In genomic region chr12:120979862-120980696, GRCh38 we compare ENCODE assay signal across 1 cellular context.
A peak's percentile ranks its signal among the peaks of the same experiment; 100 is the strongest.
TF ChIP-seq lines count a peak whose summit lies in the region.

No MANE protein-coding gene starts in this region.

TF ChIP-seq in HepG2, 621 proteins besides CTCF, POLR2A, EP300 and RAD21 (continued from another document and continues in another):
- TF ChIP-seq ZNF776 (CRISPR knock-in tag; IDR thresholded peaks at IDR 0.05) (no peak), ZNF484 (CRISPR knock-in tag; IDR thresholded peaks at IDR 0.05; ENCODE audit: borderline replicate concordance, low read depth) (no peak), ZNF296 (CRISPR knock-in tag; conservative IDR thresholded peaks at IDR 0.05) (no peak; the same call in 1 of the 2 replicates), ZNF530 (CRISPR knock-in tag; IDR thresholded peaks at IDR 0.05; ENCODE audit: low read depth) (no peak), MBNL3 (CRISPR knock-in tag; conservative IDR thresholded peaks at IDR 0.05) (no peak), ZNF674 (CRISPR knock-in tag; IDR thresholded peaks at IDR 0.05; ENCODE audit: low read depth) (no peak), DPF2 (CRISPR knock-in tag; IDR thresholded peaks at IDR 0.05; ENCODE audit: borderline replicate concordance, low read depth) (0 out of 2 replicates have a peak, but pooled peaks have one; percentile 25), PREB (CRISPR knock-in tag; IDR thresholded peaks at IDR 0.05) (no peak), ZNF607 (CRISPR knock-in tag; IDR thresholded peaks at IDR 0.05; ENCODE audit: borderline replicate concordance) (peak; percentile 51; the same call in 1 of the 2 replicates), ZNF570 (CRISPR knock-in tag; IDR thresholded peaks at IDR 0.05; ENCODE audit: borderline replicate concordance) (no peak), ZNF326 (CRISPR knock-in tag; IDR thresholded peaks at IDR 0.05; ENCODE audit: borderline replicate concordance) (no peak), CBFB (CRISPR knock-in tag; IDR thresholded peaks at IDR 0.05) (no peak), ZGPAT (CRISPR knock-in tag; IDR thresholded peaks at IDR 0.05) (no peak; the same call in 1 of the 2 replicates), RCOR2 (CRISPR knock-in tag; IDR thresholded peaks at IDR 0.05) (0 out of 2 replicates have a peak, but pooled peaks have one; percentile 29), KDM5A (IDR thresholded peaks at IDR 0.05; ENCODE audit: borderline replicate concordance, low read length) (no peak; the same call in 1 of the 2 replicates), ZNF557 (CRISPR knock-in tag; IDR thresholded peaks at IDR 0.05) (peak; percentile 74; the same call in 1 of the 2 replicates), TSC22D2 (CRISPR knock-in tag; IDR thresholded peaks at IDR 0.05; ENCODE audit: borderline replicate concordance) (0 out of 2 replicates have a peak, but pooled peaks have one; percentile 67), SIN3B (IDR thresholded peaks at IDR 0.05; ENCODE audit: low read length) (no peak), ZNF724P (CRISPR knock-in tag; IDR thresholded peaks at IDR 0.05; ENCODE audit: borderline replicate concordance) (no peak; the same call in 1 of the 2 replicates), KLF15 (CRISPR knock-in tag; IDR thresholded peaks at IDR 0.05; ENCODE audit: borderline replicate concordance) (no peak), DZIP1 (CRISPR knock-in tag; IDR thresholded peaks at IDR 0.05) (no peak), ZNF614 (CRISPR knock-in tag; IDR thresholded peaks at IDR 0.05; ENCODE audit: borderline replicate concordance) (peak; percentile 51; the same call in 1 of the 2 replicates), IKZF4 (CRISPR knock-in tag; IDR thresholded peaks at IDR 0.05; ENCODE audit: borderline replicate concordance, low read depth, not compliant biosample characterization) (no peak), SMARCE1 (IDR thresholded peaks at IDR 0.05; ENCODE audit: borderline replicate concordance) (no peak), STAT6 (CRISPR knock-in tag; IDR thresholded peaks at IDR 0.05; ENCODE audit: borderline replicate concordance) (no peak), BCL6 (CRISPR knock-in tag; IDR thresholded peaks at IDR 0.05) (0 out of 2 replicates have a peak, but pooled peaks have one; percentile 26), ZNF331 (CRISPR knock-in tag; IDR thresholded peaks at IDR 0.05) (peak; percentile 15; the same call in 1 of the 2 replicates), ZNF414 (CRISPR knock-in tag; IDR thresholded peaks at IDR 0.05) (peak; percentile 1; the same call in 1 of the 2 replicates), GRHL1 (CRISPR knock-in tag; conservative IDR thresholded peaks at IDR 0.05) (no peak), SNAPC4 (CRISPR knock-in tag; IDR thresholded peaks at IDR 0.05) (no peak), NAIF1 (CRISPR knock-in tag; IDR thresholded peaks at IDR 0.05; ENCODE audit: borderline replicate concordance) (no peak), PAX8 (CRISPR knock-in tag; IDR thresholded peaks at IDR 0.05; ENCODE audit: borderline replicate concordance) (no peak), ZBTB20 (CRISPR knock-in tag; IDR thresholded peaks at IDR 0.05; ENCODE audit: borderline replicate concordance, low read depth) (no peak), ZNF121 (CRISPR knock-in tag; IDR thresholded peaks at IDR 0.05) (no peak), POLR2G (IDR thresholded peaks at IDR 0.05; ENCODE audit: low read depth, low read length) (peak; percentile 54), PATZ1 (CRISPR knock-in tag; IDR thresholded peaks at IDR 0.05) (peak; percentile 90), ZNF639 (CRISPR knock-in tag; conservative IDR thresholded peaks at IDR 0.05) (0 out of 2 replicates have a peak, but pooled peaks have one; percentile 21), ARNT2 (CRISPR knock-in tag; IDR thresholded peaks at IDR 0.05; ENCODE audit: low read depth) (0 out of 2 replicates have a peak, but pooled peaks have one; percentile 70), ZSCAN21 (CRISPR knock-in tag; IDR thresholded peaks at IDR 0.05; ENCODE audit: borderline replicate concordance) (0 out of 2 replicates have a peak, but pooled peaks have one; percentile 34), SRF (IDR thresholded peaks at IDR 0.05; ENCODE audit: low read depth, low read length) (no peak)
